Comparison of ENCODE assay signal across 1 cellular context in genomic region chr15:90293040-90293810, GRCh38.
A peak's percentile ranks its signal among the peaks of the same experiment; 100 is the strongest.
TF ChIP-seq lines count a peak whose summit lies in the region.
"Not testable (repeated sequence)": the region's sequence is repeated elsewhere in the genome, so short reads cannot be mapped to it uniquely, and the experiment has no call there.

No MANE protein-coding gene starts in this region.

TF ChIP-seq in HepG2, 621 proteins besides CTCF, POLR2A, EP300 and RAD21 (continued from another document and continues in another):
- peak; percentile 89 for TF ChIP-seq ZEB1 (IDR thresholded peaks at IDR 0.05; ENCODE audit: insufficient replicate concordance, low read depth)
- TF ChIP-seq, protein P1, sequence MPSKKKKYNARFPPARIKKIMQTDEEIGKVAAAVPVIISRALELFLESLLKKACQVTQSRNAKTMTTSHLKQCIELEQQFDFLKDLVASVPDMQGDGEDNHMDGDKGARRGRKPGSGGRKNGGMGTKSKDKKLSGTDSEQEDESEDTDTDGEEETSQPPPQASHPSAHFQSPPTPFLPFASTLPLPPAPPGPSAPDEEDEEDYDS (CRISPR knock-in tag; IDR thresholded peaks at IDR 0.05) = peak; percentile 35; the same call in 1 of the 2 replicates
- TF ChIP-seq RXRB (CRISPR knock-in tag; IDR thresholded peaks at IDR 0.05; ENCODE audit: borderline replicate concordance) = peak; percentile 20; the same call in 1 of the 2 replicates
- TF ChIP-seq, protein P2, sequence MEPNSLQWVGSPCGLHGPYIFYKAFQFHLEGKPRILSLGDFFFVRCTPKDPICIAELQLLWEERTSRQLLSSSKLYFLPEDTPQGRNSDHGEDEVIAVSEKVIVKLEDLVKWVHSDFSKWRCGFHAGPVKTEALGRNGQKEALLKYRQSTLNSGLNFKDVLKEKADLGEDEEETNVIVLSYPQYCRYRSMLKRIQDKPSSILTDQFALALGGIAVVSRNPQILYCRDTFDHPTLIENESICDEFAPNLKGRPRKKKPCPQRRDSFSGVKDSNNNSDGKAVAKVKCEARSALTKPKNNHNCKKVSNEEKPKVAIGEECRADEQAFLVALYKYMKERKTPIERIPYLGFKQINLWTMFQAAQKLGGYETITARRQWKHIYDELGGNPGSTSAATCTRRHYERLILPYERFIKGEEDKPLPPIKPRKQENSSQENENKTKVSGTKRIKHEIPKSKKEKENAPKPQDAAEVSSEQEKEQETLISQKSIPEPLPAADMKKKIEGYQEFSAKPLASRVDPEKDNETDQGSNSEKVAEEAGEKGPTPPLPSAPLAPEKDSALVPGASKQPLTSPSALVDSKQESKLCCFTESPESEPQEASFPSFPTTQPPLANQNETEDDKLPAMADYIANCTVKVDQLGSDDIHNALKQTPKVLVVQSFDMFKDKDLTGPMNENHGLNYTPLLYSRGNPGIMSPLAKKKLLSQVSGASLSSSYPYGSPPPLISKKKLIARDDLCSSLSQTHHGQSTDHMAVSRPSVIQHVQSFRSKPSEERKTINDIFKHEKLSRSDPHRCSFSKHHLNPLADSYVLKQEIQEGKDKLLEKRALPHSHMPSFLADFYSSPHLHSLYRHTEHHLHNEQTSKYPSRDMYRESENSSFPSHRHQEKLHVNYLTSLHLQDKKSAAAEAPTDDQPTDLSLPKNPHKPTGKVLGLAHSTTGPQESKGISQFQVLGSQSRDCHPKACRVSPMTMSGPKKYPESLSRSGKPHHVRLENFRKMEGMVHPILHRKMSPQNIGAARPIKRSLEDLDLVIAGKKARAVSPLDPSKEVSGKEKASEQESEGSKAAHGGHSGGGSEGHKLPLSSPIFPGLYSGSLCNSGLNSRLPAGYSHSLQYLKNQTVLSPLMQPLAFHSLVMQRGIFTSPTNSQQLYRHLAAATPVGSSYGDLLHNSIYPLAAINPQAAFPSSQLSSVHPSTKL (CRISPR knock-in tag; IDR thresholded peaks at IDR 0.05) = peak; percentile 50; the same call in 1 of the 2 replicates
- peak; percentile 87 to 89 for TF ChIP-seq HMGXB4 (CRISPR knock-in tag; IDR thresholded peaks at IDR 0.05; ENCODE audit: borderline replicate concordance in 1 of 2, low read depth in 1 of 2)
- TF ChIP-seq KDM5B (CRISPR knock-in tag; IDR thresholded peaks at IDR 0.05; ENCODE audit: borderline replicate concordance) = peak; percentile 47; the same call in 1 of the 2 replicates
- TF ChIP-seq THAP11 (CRISPR knock-in tag; IDR thresholded peaks at IDR 0.05) = peak; percentile 33; the same call in 1 of the 2 replicates
- TF ChIP-seq ZNF12 (CRISPR knock-in tag; IDR thresholded peaks at IDR 0.05) = peak; percentile 62; the same call in 1 of the 2 replicates
- 0 out of 2 replicates have a peak, but pooled peaks have one; percentile 13 for TF ChIP-seq HDAC2 (CRISPR knock-in tag; IDR thresholded peaks at IDR 0.05)
- TF ChIP-seq, protein P3, sequence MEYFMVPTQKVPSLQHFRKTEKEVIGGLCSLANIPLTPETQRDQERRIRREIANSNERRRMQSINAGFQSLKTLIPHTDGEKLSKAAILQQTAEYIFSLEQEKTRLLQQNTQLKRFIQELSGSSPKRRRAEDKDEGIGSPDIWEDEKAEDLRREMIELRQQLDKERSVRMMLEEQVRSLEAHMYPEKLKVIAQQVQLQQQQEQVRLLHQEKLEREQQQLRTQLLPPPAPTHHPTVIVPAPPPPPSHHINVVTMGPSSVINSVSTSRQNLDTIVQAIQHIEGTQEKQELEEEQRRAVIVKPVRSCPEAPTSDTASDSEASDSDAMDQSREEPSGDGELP (IDR thresholded peaks at IDR 0.05; ENCODE audit: borderline replicate concordance, low read depth) = peak; percentile 88; the same call in 1 of the 2 replicates
- peak; percentile 35; the same call in 1 of the 2 replicates for TF ChIP-seq ZNF614 (CRISPR knock-in tag; IDR thresholded peaks at IDR 0.05; ENCODE audit: borderline replicate concordance)
- peak; percentile 31; the same call in 1 of the 2 replicates for TF ChIP-seq ZNF609 (CRISPR knock-in tag; IDR thresholded peaks at IDR 0.05; ENCODE audit: borderline replicate concordance)
- peak; percentile 50 for TF ChIP-seq POGZ (CRISPR knock-in tag; IDR thresholded peaks at IDR 0.05)
- TF ChIP-seq TFDP1 (CRISPR knock-in tag; IDR thresholded peaks at IDR 0.05; ENCODE audit: borderline replicate concordance) = 0 out of 2 replicates have a peak, but pooled peaks have one; percentile 14
- peak; percentile 48; the same call in 1 of the 2 replicates for TF ChIP-seq NFYC (CRISPR knock-in tag; IDR thresholded peaks at IDR 0.05)
- 0 out of 2 replicates have a peak, but pooled peaks have one; percentile 69 for TF ChIP-seq ZNF224 (CRISPR knock-in tag; IDR thresholded peaks at IDR 0.05)
- 0 out of 2 replicates have a peak, but pooled peaks have one; percentile 54 for TF ChIP-seq ZNF274 (CRISPR knock-in tag; IDR thresholded peaks at IDR 0.05)
- TF ChIP-seq RXRA (CRISPR knock-in tag; IDR thresholded peaks at IDR 0.05) = 0 out of 2 replicates have a peak, but pooled peaks have one; percentile 36
- TF ChIP-seq GABPB1 (CRISPR knock-in tag; IDR thresholded peaks at IDR 0.05) = peak; percentile 28; the same call in 1 of the 2 replicates
- not testable (repeated sequence) for TF ChIP-seq LCORL (IDR thresholded peaks at IDR 0.05); USF2 (IDR thresholded peaks at IDR 0.05; ENCODE audit: low read depth, low read length)
- peak; percentile 50; the same call in 1 of the 2 replicates for TF ChIP-seq LCORL (CRISPR knock-in tag; IDR thresholded peaks at IDR 0.05)
- peak; percentile 37; the same call in 1 of the 2 replicates for TF ChIP-seq DMAP1 (CRISPR knock-in tag; IDR thresholded peaks at IDR 0.05)
- TF ChIP-seq ZFX (CRISPR knock-in tag; IDR thresholded peaks at IDR 0.05; ENCODE audit: low read depth) = peak; percentile 44; the same call in 1 of the 2 replicates
- peak; percentile 70; the same call in 1 of the 2 replicates for TF ChIP-seq MTA1 (CRISPR knock-in tag; IDR thresholded peaks at IDR 0.05; ENCODE audit: borderline replicate concordance)
- peak; percentile 63 for TF ChIP-seq TEAD3 (CRISPR knock-in tag; optimal IDR thresholded peaks at IDR 0.05; ENCODE audit: borderline replicate concordance)
- TF ChIP-seq ELF1 (CRISPR knock-in tag; IDR thresholded peaks at IDR 0.05) = 0 out of 2 replicates have a peak, but pooled peaks have one; percentile 33
- peak; percentile 37; the same call in 1 of the 2 replicates for TF ChIP-seq USF2 (CRISPR knock-in tag; IDR thresholded peaks at IDR 0.05; ENCODE audit: borderline replicate concordance)
